Comparison of ENCODE assay signal across 31 cellular contexts in genomic region chr7:157884461-157885062, GRCh38.
"Had no signal": no experiment of that assay in that cellular context is flagged by ENCODE, and none has a peak within 500 bp of the region (broad histone marks: within the 10 kb centered on the region; RNA-seq: fewer than 3 reads in every experiment).

No MANE protein-coding gene starts in this region.

- H3K4me1 Mint-ChIP-seq: activated B cell treated with CpG ODN at 0.5 μM for 24 hours; activated CD8-positive, alpha-beta memory T cell treated with anti-CD3 and anti-CD28 coated beads, Interleukin-2, amount 10 ng/mL, durations not matched to agents 7 days and 5 days; central memory CD8-positive, alpha-beta T cell had no signal

- H3K4me1 ChIP-seq: adrenal gland, body of pancreas, breast epithelium had no signal

- H3K27ac ChIP-seq: adrenal gland, body of pancreas, brain microvascular endothelial cell, breast epithelium, cardiac muscle cell, VCaP had no signal

- H3K27ac Mint-ChIP-seq: activated B cell treated with CpG ODN at 0.5 μM for 24 hours; activated CD4-positive, alpha-beta memory T cell treated with anti-CD3 and anti-CD28 coated beads, Interleukin-2, amount 10 ng/mL, durations not matched to agents 7 days and 5 days; activated CD4-positive, alpha-beta T cell treated with anti-CD3 and anti-CD28 coated beads for 36 hours; activated CD4-positive, alpha-beta T cell treated with anti-CD3 and anti-CD28 coated beads, Interleukin-2, amount 10 ng/mL, durations not matched to agents 7 days and 5 days; activated CD8-positive, alpha-beta memory T cell treated with anti-CD3 and anti-CD28 coated beads, Interleukin-2, amount 10 ng/mL, durations not matched to agents 7 days and 5 days; activated CD8-positive, alpha-beta T cell treated with anti-CD3 and anti-CD28 coated beads, Interleukin-2, amount 10 ng/mL, durations not matched to agents 7 days and 5 days; activated naive CD4-positive, alpha-beta T cell treated with anti-CD3 and anti-CD28 coated beads for 36 hours; activated naive CD4-positive, alpha-beta T cell treated with anti-CD3 and anti-CD28 coated beads, Interleukin-2, amount 50 U/mL, for 72 hours; activated naive CD8-positive, alpha-beta T cell treated with anti-CD3 and anti-CD28 coated beads for 36 hours; activated T-cell treated with anti-CD3 and anti-CD28 coated beads, Interleukin-2, amount 50 U/mL, for 24 hours; T-helper 17 cell had no signal

- H3K9me3 ChIP-seq: adrenal gland, body of pancreas had no signal

- ATAC-seq: activated CD4-positive, alpha-beta T cell treated with anti-CD3 and anti-CD28 coated beads for 36 hours; activated CD8-positive, alpha-beta memory T cell treated with anti-CD3 and anti-CD28 coated beads, Interleukin-2, amount 10 ng/mL, durations not matched to agents 7 days and 5 days; activated CD8-positive, alpha-beta T cell treated with anti-CD3 and anti-CD28 coated beads, Interleukin-2, amount 10 ng/mL, durations not matched to agents 7 days and 5 days; activated naive CD4-positive, alpha-beta T cell treated with anti-CD3 and anti-CD28 coated beads, Interleukin-2, amount 50 U/mL, for 72 hours; body of pancreas; T-helper 17 cell had no signal

- H3K27me3 ChIP-seq: adrenal gland, body of pancreas, brain microvascular endothelial cell, breast epithelium, cardiac muscle cell had no signal

- H3K27me3 Mint-ChIP-seq: activated CD4-positive, alpha-beta memory T cell treated with anti-CD3 and anti-CD28 coated beads, Interleukin-2, amount 10 ng/mL, durations not matched to agents 7 days and 5 days; activated CD4-positive, alpha-beta T cell treated with anti-CD3 and anti-CD28 coated beads for 36 hours; activated CD4-positive, alpha-beta T cell treated with anti-CD3 and anti-CD28 coated beads, Interleukin-2, amount 10 ng/mL, durations not matched to agents 7 days and 5 days; activated CD8-positive, alpha-beta memory T cell treated with anti-CD3 and anti-CD28 coated beads, Interleukin-2, amount 10 ng/mL, durations not matched to agents 7 days and 5 days; activated naive CD8-positive, alpha-beta T cell treated with anti-CD3 and anti-CD28 coated beads for 36 hours had no signal

- DNase-seq: activated B cell treated with CpG ODN at 0.5 μM for 24 hours; activated CD4-positive, alpha-beta memory T cell treated with anti-CD3 and anti-CD28 coated beads, Interleukin-2, amount 10 ng/mL, durations not matched to agents 7 days and 5 days; activated CD4-positive, alpha-beta T cell treated with anti-CD3 and anti-CD28 coated beads for 36 hours; activated CD4-positive, alpha-beta T cell treated with anti-CD3 and anti-CD28 coated beads for 48 hours; activated CD4-positive, alpha-beta T cell treated with anti-CD3 and anti-CD28 coated beads, Interleukin-2, amount 10 ng/mL, durations not matched to agents 7 days and 5 days; activated CD4-positive, alpha-beta T cell treated with anti-CD3 and anti-CD28 coated beads, Interleukin-2, amount 50 U/mL, for 48 hours; activated CD4-positive, CD25-positive, alpha-beta regulatory T cell treated with anti-CD3 and anti-CD28 coated beads, Interleukin-2, amount 50 U/mL, for 72 hours; activated CD8-positive, alpha-beta memory T cell treated with anti-CD3 and anti-CD28 coated beads for 24 hours; activated CD8-positive, alpha-beta memory T cell treated with anti-CD3 and anti-CD28 coated beads, Interleukin-2, amount 10 ng/mL, durations not matched to agents 7 days and 5 days; activated CD8-positive, alpha-beta memory T cell treated with anti-CD3 and anti-CD28 coated beads, Interleukin-2, amount 50 U/mL, for 48 hours; activated CD8-positive, alpha-beta T cell treated with anti-CD3 and anti-CD28 coated beads, Interleukin-2, amount 10 ng/mL, durations not matched to agents 7 days and 5 days; activated effector memory CD4-positive, alpha-beta T cell treated with anti-CD3 and anti-CD28 coated beads, Interleukin-2, amount 50 U/mL, for 16 hours; activated gamma-delta T cell treated with Interleukin-2 at 50 U/mL for 16 hours; activated naive CD4-positive, alpha-beta T cell; activated naive CD4-positive, alpha-beta T cell treated with anti-CD3 and anti-CD28 coated beads for 36 hours; activated naive CD4-positive, alpha-beta T cell treated with anti-CD3 and anti-CD28 coated beads, Interleukin-2, amount 50 U/mL, for 16 hours; activated naive CD8-positive, alpha-beta T cell treated with anti-CD3 and anti-CD28 coated beads for 36 hours; activated T-cell treated with anti-CD3 and anti-CD28 coated beads, Interleukin-2, amount 50 U/mL, for 24 hours; activated T-cell treated with anti-CD3 and anti-CD28 coated beads, Interleukin-2, amount 50 U/mL, for 48 hours; adrenal gland; amniotic stem cell; body of pancreas; brain microvascular endothelial cell; caudate nucleus; cerebellar nuclear complex; T-helper 17 cell had no signal

- H3K4me3 Mint-ChIP-seq: activated B cell treated with CpG ODN at 0.5 μM for 24 hours; activated CD4-positive, alpha-beta memory T cell treated with anti-CD3 and anti-CD28 coated beads, Interleukin-2, amount 10 ng/mL, durations not matched to agents 7 days and 5 days; activated CD4-positive, alpha-beta T cell treated with anti-CD3 and anti-CD28 coated beads for 36 hours; activated CD4-positive, alpha-beta T cell treated with anti-CD3 and anti-CD28 coated beads, Interleukin-2, amount 10 ng/mL, durations not matched to agents 7 days and 5 days; activated CD8-positive, alpha-beta memory T cell treated with anti-CD3 and anti-CD28 coated beads, Interleukin-2, amount 10 ng/mL, durations not matched to agents 7 days and 5 days; activated CD8-positive, alpha-beta T cell treated with anti-CD3 and anti-CD28 coated beads, Interleukin-2, amount 10 ng/mL, durations not matched to agents 7 days and 5 days; activated naive CD4-positive, alpha-beta T cell treated with anti-CD3 and anti-CD28 coated beads for 36 hours; activated naive CD8-positive, alpha-beta T cell treated with anti-CD3 and anti-CD28 coated beads for 36 hours; activated T-cell treated with anti-CD3 and anti-CD28 coated beads, Interleukin-2, amount 50 U/mL, for 24 hours; central memory CD8-positive, alpha-beta T cell; T-helper 17 cell had no signal

- H3K4me3 ChIP-seq: adrenal gland, body of pancreas, breast epithelium, cardiac muscle cell had no signal

- H3K36me3 ChIP-seq: adrenal gland, brain microvascular endothelial cell, breast epithelium, cardiac muscle cell had no signal
